ENCODE assay signal across 21 cellular contexts in the genomic region with DNA sequence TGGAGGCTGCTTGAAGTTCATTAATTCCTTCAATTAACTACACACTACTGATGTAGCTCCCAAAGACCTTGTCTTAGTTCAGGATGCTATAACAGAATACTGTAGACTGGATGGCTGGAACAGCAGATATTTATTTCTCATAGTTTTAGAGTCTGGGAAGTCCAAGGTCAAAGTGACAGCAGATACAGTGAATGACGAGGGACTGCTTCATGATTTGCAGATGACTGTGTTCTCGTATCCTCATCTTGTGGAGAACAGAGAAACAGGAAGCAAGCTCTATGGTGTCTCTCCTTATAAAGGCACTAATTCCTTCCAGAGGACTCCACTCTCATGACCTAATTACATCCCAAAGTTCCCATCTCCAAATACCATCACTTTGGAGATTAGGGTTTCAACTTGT.
"Had no signal": no experiment of that assay in that cellular context is flagged by ENCODE, and none has a peak within 500 bp of the region (broad histone marks: within the 10 kb centered on the region; RNA-seq: fewer than 3 reads in every experiment).

No MANE protein-coding gene starts in this region.

- H3K9me3 ChIP-seq: esophagus muscularis mucosa, left lung, sigmoid colon, stomach, thyroid gland, vagina had no signal

- H3K27ac ChIP-seq: coronary artery, esophagus muscularis mucosa, hepatocyte, left lung, neural progenitor cell, parathyroid adenoma, sigmoid colon, stomach, thyroid gland, vagina had no signal

- H3K4me3 ChIP-seq: coronary artery, esophagus muscularis mucosa, hepatocyte, left lung, lung, neural progenitor cell, sigmoid colon, stomach, thyroid gland, vagina had no signal

- H3K4me2 ChIP-seq: hepatocyte had no signal

- H2AFZ ChIP-seq: hepatocyte, neural progenitor cell, parathyroid adenoma had no signal

- H3K36me3 ChIP-seq: esophagus muscularis mucosa, left lung, neural progenitor cell, sigmoid colon, stomach, thyroid gland, vagina had no signal

- ATAC-seq: left lung; naive thymus-derived CD4-positive, alpha-beta T cell; stimulated activated effector memory CD8-positive, alpha-beta T cell treated with anti-CD3 and anti-CD28 coated beads, Interleukin-12 subunit alpha, Interleukin-12 subunit beta, amount 100 ng/mL, for 72 hours had no signal

- H3K27me3 ChIP-seq: esophagus muscularis mucosa, hepatocyte, neural progenitor cell, sigmoid colon, stomach, thyroid gland, vagina had no signal

- DNase-seq: dermis blood vessel endothelial cell; effector memory CD4-positive, alpha-beta T cell; kidney; left lung; midbrain; naive thymus-derived CD4-positive, alpha-beta T cell; sigmoid colon; stimulated activated CD4-positive, alpha-beta T cell treated with anti-CD3 and anti-CD28 coated beads, Interleukin-2, amount 100 ng/mL, for 24 hours; stimulated activated CD4-positive, alpha-beta T cell treated with anti-CD3 and anti-CD28 coated beads, Interleukin-4, amount 100 ng/mL, for 24 hours; stimulated activated naive CD4-positive, alpha-beta T cell treated with Interleukin-2 at 50 U/mL for 16 hours; stomach; thyroid gland; trophoblast cell had no signal

- H3K4me1 ChIP-seq: esophagus muscularis mucosa, left lung, parathyroid adenoma, sigmoid colon, stomach, thyroid gland, vagina had no signal

- H3K9ac ChIP-seq: neural progenitor cell, parathyroid adenoma had no signal
